Comparison of ENCODE assay signal across 9 cellular contexts in genomic region chr3:177281292-177281942, GRCh38.
DNase-seq lines count a peak whose midpoint lies in the region; ATAC-seq and TF ChIP-seq lines count a peak whose summit lies in the region.
"Had no signal": no experiment of that assay in that cellular context is flagged by ENCODE, and none has a peak within 500 bp of the region (broad histone marks: within the 10 kb centered on the region; RNA-seq: fewer than 3 reads in every experiment).

No MANE protein-coding gene starts in this region.

- no peak for TF ChIP-seq EP300 in transverse colon (IDR thresholded peaks at IDR 0.05; ENCODE audit: low read depth)

- CTCF ChIA-PET in PC-9 (lab: Charles Lee) = no interaction called here

- DNase-seq in Right ventricle myocardium superior = no peak
- no peak for DNase-seq in cardiac septum (ENCODE audit: low spot score)
- peak; percentile 72 for DNase-seq in NCI-H82 (lab: John Stamatoyannopoulos, UW)
- DNase-seq in colonic mucosa = no peak
- DNase-seq in transverse colon = no peak
- DNase-seq in PC-9 = no peak
- DNase-seq: testis had no signal

- no peak overlapping the region for H3K9ac ChIP-seq in colonic mucosa (ENCODE audit: low read depth in 2 of 2, low read length in 2 of 2)

- no TSS peak for BruUV-seq in PC-9 (replicated peaks; lab: Mats Ljungman, UMichigan)

- peaks cover 9% of the 10 kb centered on the region for H3K4me1 ChIP-seq in colonic mucosa
- H3K4me1 ChIP-seq in transverse colon = peaks cover 3 to 34% (median 19%) of the 10 kb centered on the region in 4 donors
- peaks cover 61% of the 10 kb centered on the region for H3K4me1 ChIP-seq in PC-9 (replicated peaks; ENCODE audit: insufficient read depth)
- H3K4me1 ChIP-seq: testis had no signal

- no peak for TF ChIP-seq CTCF in colonic mucosa (IDR thresholded peaks at IDR 0.05)
- TF ChIP-seq CTCF in transverse colon (IDR thresholded peaks at IDR 0.05) = no peak
- TF ChIP-seq CTCF in PC-9 (conservative IDR thresholded peaks at IDR 0.05) = no peak

- POLR2A ChIA-PET in PC-9 (lab: Charles Lee; ENCODE audit: unreplicated experiment) = no interaction called here

- no peaks in the 10 kb centered on the region for H4K20me1 ChIP-seq in PC-9 (ENCODE audit: insufficient read depth)

- 75 to 85% methylated on average over 4 to 6 of the region's 6 CpGs for WGBS in transverse colon (ENCODE audit: low coverage in 1 of 2), 2 donors

- in situ Hi-C loops in transverse colon (cut with MboI; ENCODE audit: low pct_ligation_motif_present in 1 of 4, low pct_unique_long_range_greater_than_20kb in 1 of 4, low sequenced_read_pairs in 3 of 4) = no loop called here

- H3K4me2 ChIP-seq in PC-9 = no peak overlapping the region

- H3K27me3 ChIP-seq in colonic mucosa (no peaks in the 10 kb centered on the region), transverse colon (no peaks in the 10 kb centered on the region), PC-9 (ENCODE audit: insufficient read depth, low read depth) (no peaks in the 10 kb centered on the region)
- H3K27me3 ChIP-seq: testis had no signal

- H3K9me2 ChIP-seq in PC-9 (ENCODE audit: insufficient read depth) = no peaks in the 10 kb centered on the region

- ATAC-seq in Right ventricle myocardium superior (ENCODE audit: poor library complexity) = peak; percentile 44
- ATAC-seq in HG02642 (IDR thresholded peaks at IDR 0.05; ENCODE audit: poor library complexity, unreplicated experiment) = no peak
- no peak for ATAC-seq in GM19467 (IDR thresholded peaks at IDR 0.05; ENCODE audit: unreplicated experiment)

- H3K36me3 ChIP-seq in colonic mucosa (no peaks in the 10 kb centered on the region), transverse colon (no peaks in the 10 kb centered on the region), PC-9 (ENCODE audit: low read depth) (no peaks in the 10 kb centered on the region)

- peaks cover 27% of the 10 kb centered on the region for H3F3A ChIP-seq in PC-9 (ENCODE audit: insufficient read depth, low read depth)

- TF ChIP-seq POLR2A in transverse colon (IDR thresholded peaks at IDR 0.05) = no peak

- intact Hi-C loops in Right ventricle myocardium superior (cut with DNase I) = no loop called here
- intact Hi-C loops in cardiac septum (cut with DNase I) = no loop called here
- intact Hi-C loops in colonic mucosa (cut with DNase I) = no loop called here
- intact Hi-C loops in transverse colon (cut with DNase I; ENCODE audit: low total_unique reads) = no loop called here
- intact Hi-C loops in PC-9 (cut with micrococcal nuclease; ENCODE audit: unreplicated experiment) = loop anchor here (5.0 to 10.0 kb wide), 2 partner anchors 34 to 463 kb away; no protein-coding TSS in a partner anchor

- H2AFZ ChIP-seq in PC-9 = no peak overlapping the region

- no peaks in the 10 kb centered on the region for H3K79me2 ChIP-seq in PC-9 (ENCODE audit: low read depth)

- H3K4me3 ChIP-seq in colonic mucosa = no peak overlapping the region
- H3K4me3 ChIP-seq in transverse colon = no peak overlapping the region
- no peak overlapping the region for H3K4me3 ChIP-seq in PC-9
- H3K4me3 ChIP-seq: testis had no signal

- no peaks in the 10 kb centered on the region for H3K9me3 ChIP-seq in colonic mucosa
- no peaks in the 10 kb centered on the region for H3K9me3 ChIP-seq in transverse colon
- no peaks in the 10 kb centered on the region for H3K9me3 ChIP-seq in PC-9 (ENCODE audit: insufficient read depth, low read depth)
- H3K9me3 ChIP-seq: testis had no signal

- H3K27ac ChIP-seq in colonic mucosa (peak overlapping the region; percentile 38), transverse colon (peak overlapping the region; percentile 1 to 48 (median 38)), PC-9 (no peak overlapping the region)
- H3K27ac ChIP-seq: testis had no signal
